Comparison of ENCODE assay signal across 27 cellular contexts in the genomic region with DNA sequence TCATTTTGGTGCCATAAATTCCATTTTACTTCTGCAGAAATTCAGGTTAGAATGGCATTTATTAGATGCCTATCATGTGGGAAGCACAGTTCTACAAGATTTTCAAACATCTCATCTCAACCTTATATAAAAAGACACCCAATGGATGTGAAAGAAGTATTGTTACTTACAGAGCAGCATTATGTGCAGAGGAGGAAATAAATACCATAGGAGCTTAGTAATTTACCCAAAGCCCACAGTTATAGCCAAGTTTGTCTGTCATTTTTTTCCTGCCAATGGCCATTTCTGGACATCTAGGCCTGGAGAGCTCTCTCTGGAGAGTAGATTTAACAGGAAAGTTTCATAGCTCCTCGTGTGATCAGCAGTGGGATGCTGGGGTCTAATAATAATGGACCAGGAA.
"Had no signal": no experiment of that assay in that cellular context is flagged by ENCODE, and none has a peak within 500 bp of the region (broad histone marks: within the 10 kb centered on the region; RNA-seq: fewer than 3 reads in every experiment).

No MANE protein-coding gene starts in this region.

- H3K4me1 ChIP-seq: pancreas, prostate gland, thyroid gland, upper lobe of left lung had no signal

- H3K27me3 ChIP-seq: gastroesophageal sphincter, hepatocyte, pancreas, thyroid gland, upper lobe of left lung had no signal

- DNase-seq: activated CD4-positive, alpha-beta memory T cell treated with anti-CD3 and anti-CD28 coated beads for 36 hours; activated CD4-positive, alpha-beta T cell treated with anti-CD3 and anti-CD28 coated beads, Interleukin-2, amount 10 ng/mL, durations not matched to agents 24 days and 14 days; activated CD4-positive, CD25-positive, alpha-beta regulatory T cell treated with anti-CD3 and anti-CD28 coated beads, Interleukin-2, amount 50 U/mL, for 72 hours; activated CD8-positive, alpha-beta memory T cell treated with anti-CD3 and anti-CD28 coated beads, Interleukin-2, amount 50 U/mL, for 4 hours; activated effector memory CD4-positive, alpha-beta T cell treated with anti-CD3 and anti-CD28 coated beads, Interleukin-2, amount 50 U/mL, for 16 hours; activated naive CD4-positive, alpha-beta T cell treated with anti-CD3 and anti-CD28 coated beads for 36 hours; activated naive CD8-positive, alpha-beta T cell treated with anti-CD3 and anti-CD28 coated beads for 36 hours; activated T-cell treated with anti-CD3 and anti-CD28 coated beads, Interleukin-2, amount 50 U/mL, for 1 hour; endodermal cell; left cardiac atrium; left ventricle myocardium superior; naive thymus-derived CD4-positive, alpha-beta T cell; pancreas; retina; stimulated activated CD4-positive, alpha-beta T cell treated with anti-CD3 and anti-CD28 coated beads, Interleukin-12 subunit alpha, Interleukin-12 subunit beta, amount 100 ng/mL, for 4 hours; stimulated activated CD4-positive, alpha-beta T cell treated with anti-CD3 and anti-CD28 coated beads, Interleukin-4, amount 100 ng/mL, for 24 hours; T-helper 17 cell; T1000; thyroid gland; upper lobe of left lung had no signal

- H3K4me3 ChIP-seq: gastroesophageal sphincter, hepatocyte, pancreas, prostate gland, skin epidermis, thyroid gland, upper lobe of left lung had no signal

- ATAC-seq: esophagus mucosa; gastroesophageal sphincter; left cardiac atrium; left ventricle myocardium superior; naive thymus-derived CD4-positive, alpha-beta T cell; pancreas; sciatic nerve; stimulated activated effector memory CD8-positive, alpha-beta T cell treated with anti-CD3 and anti-CD28 coated beads, Interleukin-12 subunit alpha, Interleukin-12 subunit beta, amount 100 ng/mL, for 72 hours; T-helper 17 cell had no signal

- H3K9me3 ChIP-seq: gastroesophageal sphincter, pancreas, prostate gland, thyroid gland, upper lobe of left lung had no signal

- H3K27ac ChIP-seq: gastroesophageal sphincter, hepatocyte, pancreas, prostate gland, skin epidermis, thyroid gland, upper lobe of left lung had no signal

- H3K36me3 ChIP-seq: gastroesophageal sphincter, pancreas, prostate gland, thyroid gland, upper lobe of left lung had no signal
